1 cellular context compared by ENCODE assay signal in genomic region chr11:19938051-19938856, GRCh38.
TF ChIP-seq lines count a peak whose summit lies in the region.

No MANE protein-coding gene starts in this region.

TF ChIP-seq in HepG2, 621 proteins besides CTCF, POLR2A, EP300 and RAD21 (continued from another document):
- TF ChIP-seq POGK (CRISPR knock-in tag; conservative IDR thresholded peaks at IDR 0.05) (no peak), ZNF337 (CRISPR knock-in tag; IDR thresholded peaks at IDR 0.05; ENCODE audit: borderline replicate concordance, low read depth) (no peak), KAT8 (CRISPR knock-in tag; IDR thresholded peaks at IDR 0.05) (no peak), TCF12 (IDR thresholded peaks at IDR 0.05) (no peak), TCF12 (CRISPR knock-in tag; IDR thresholded peaks at IDR 0.05) (no peak), ZNF674 (CRISPR knock-in tag; IDR thresholded peaks at IDR 0.05; ENCODE audit: low read depth) (no peak), ZMYM4 (CRISPR knock-in tag; IDR thresholded peaks at IDR 0.05) (0 out of 2 replicates have a peak, but pooled peaks have one; percentile 14), ZFP62 (CRISPR knock-in tag; IDR thresholded peaks at IDR 0.05) (no peak), XBP1 (CRISPR knock-in tag; IDR thresholded peaks at IDR 0.05) (no peak), ZNF564 (CRISPR knock-in tag; IDR thresholded peaks at IDR 0.05) (no peak), SNAI1 (CRISPR knock-in tag; IDR thresholded peaks at IDR 0.05; ENCODE audit: borderline replicate concordance) (no peak), HOXA7 (CRISPR knock-in tag; IDR thresholded peaks at IDR 0.05) (no peak), TOE1 (CRISPR knock-in tag; IDR thresholded peaks at IDR 0.05) (no peak)
